In the genomic region with DNA sequence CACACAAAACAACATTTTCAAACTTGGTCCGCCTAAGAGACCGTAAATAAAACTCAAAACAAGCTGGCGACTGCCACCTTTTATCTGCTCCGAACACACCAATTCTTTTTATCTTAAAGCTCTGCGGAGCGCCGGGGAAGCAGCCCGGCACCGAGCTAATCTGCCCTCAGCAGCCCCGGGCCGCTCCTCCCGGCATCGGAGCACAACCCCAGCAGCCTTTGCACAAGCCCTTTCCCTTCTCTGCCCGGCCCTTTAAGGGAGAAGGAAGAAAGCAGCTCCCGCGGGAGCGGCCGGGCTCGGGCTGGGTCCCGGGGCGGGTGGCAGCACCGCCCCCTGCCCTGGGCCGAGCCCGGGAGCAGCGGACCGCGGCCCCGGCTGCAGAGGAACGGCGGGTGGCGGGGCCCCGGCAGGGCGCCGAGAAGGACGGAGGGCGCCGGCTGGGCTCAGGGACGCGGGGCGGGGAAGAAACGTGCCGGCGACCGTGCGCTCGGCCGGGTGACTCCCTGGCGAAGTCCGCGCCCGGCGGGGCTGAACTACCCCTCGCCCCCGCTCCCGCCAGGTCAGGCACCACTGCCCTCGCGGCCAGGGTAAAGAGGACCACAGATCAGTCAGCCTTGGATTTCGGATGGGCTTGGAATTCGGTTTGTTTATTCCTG, we compare ENCODE assay signal across 8 cellular contexts.
A peak's percentile ranks its signal among the peaks of the same experiment; 100 is the strongest.
DNase-seq lines count a peak whose midpoint lies in the region; TF ChIP-seq lines count a peak whose summit lies in the region.

No MANE protein-coding gene starts in this region.

- H3K4me1 ChIP-seq in thyroid gland: peaks cover 7 to 10% of the 10 kb centered on the region in 2 donors

- TF ChIP-seq CTCF in dorsolateral prefrontal cortex (IDR thresholded peaks at IDR 0.05 in 54 of 56, conservative IDR thresholded peaks at IDR 0.05 in 2 of 56; ENCODE audit: low read depth in 1 of 56, partially characterized antibody in 56 of 56) (peak in 1 of 56 donors; percentile 13), lower leg skin (IDR thresholded peaks at IDR 0.05) (no peak), thyroid gland (IDR thresholded peaks at IDR 0.05) (no peak)

- intact Hi-C loops in dorsolateral prefrontal cortex (cut with DNase I) (loop anchor here (2.0 to 10.0 kb wide), 6 partner anchors 198 to 1280 kb away; a partner anchor contains a TSS), lower leg skin (cut with DNase I; ENCODE audit: low total_unique reads) (loop anchor here (5.0 kb wide), 1 partner anchor 1273 kb away; no protein-coding TSS in a partner anchor), thyroid gland (cut with DNase I) (no loop called here)

- 0 to 2% methylated on average over 33 to 49 of the region's 59 CpGs for WGBS in lower leg skin, 2 donors
- 1% methylated on average over 16 to 59 of the region's 59 CpGs for WGBS in thyroid gland, 2 donors

- H3K36me3 ChIP-seq in thyroid gland: no peaks in the 10 kb centered on the region

- H3K9me3 ChIP-seq in thyroid gland: no peaks in the 10 kb centered on the region

- peaks cover 0 to 100% (median 81%) of the 10 kb centered on the region in 45 donors for H3K27me3 ChIP-seq in dorsolateral prefrontal cortex
- no peaks in the 10 kb centered on the region for H3K27me3 ChIP-seq in thyroid gland

- H3K27ac ChIP-seq in dorsolateral prefrontal cortex (peak overlapping the region in 57 of 59 donors; percentile 28 to 94 (median 81)), thyroid gland (peak overlapping the region; percentile 91 to 97 (median 91))

- H3K4me3 ChIP-seq in dorsolateral prefrontal cortex (peak overlapping the region; percentile 33 to 72 (median 57)), lower leg skin (ENCODE audit: low read depth, poor library complexity, severe bottlenecking) (peak overlapping the region; percentile 34), thyroid gland (replicated peaks in 1 of 3) (peak overlapping the region; percentile 5 to 84 (median 54))

- peak; percentile 19 to 30 for DNase-seq in stimulated activated CD4-positive, alpha-beta T cell treated with anti-CD3 and anti-CD28 coated beads, Interleukin-2, amount 100 ng/mL, for 24 hours
- no peak for DNase-seq in stimulated activated CD4-positive, alpha-beta T cell treated with anti-CD3 and anti-CD28 coated beads, Interleukin-2, amount 100 ng/mL, for 48 hours
- DNase-seq in dorsolateral prefrontal cortex (no peak), lower leg skin (ENCODE audit: low spot score in 2 of 2) (peak in 1 of 2 donors; percentile 87), thyroid gland (peak; percentile 62 to 70), amniotic stem cell (lab: John Stamatoyannopoulos, UW) (no peak)
- DNase-seq in stimulated activated CD4-positive, alpha-beta T cell treated with anti-CD3 and anti-CD28 coated beads, Interleukin-4, amount 100 ng/mL, for 24 hours: no peak

- TF ChIP-seq POLR2A in lower leg skin (IDR thresholded peaks at IDR 0.05): no peak
- TF ChIP-seq POLR2A in thyroid gland (IDR thresholded peaks at IDR 0.05): peak in 1 of 2 donors; percentile 49

TF ChIP-seq in PFSK-1, 5 proteins besides CTCF, POLR2A, EP300 and RAD21:
- TF ChIP-seq TAF1 (IDR thresholded peaks at IDR 0.05; ENCODE audit: borderline replicate concordance, insufficient read depth, low read length): no peak
- TF ChIP-seq SIN3A (IDR thresholded peaks at IDR 0.05; ENCODE audit: borderline replicate concordance, insufficient read depth, low read length): no peak
- TF ChIP-seq, protein P1, sequence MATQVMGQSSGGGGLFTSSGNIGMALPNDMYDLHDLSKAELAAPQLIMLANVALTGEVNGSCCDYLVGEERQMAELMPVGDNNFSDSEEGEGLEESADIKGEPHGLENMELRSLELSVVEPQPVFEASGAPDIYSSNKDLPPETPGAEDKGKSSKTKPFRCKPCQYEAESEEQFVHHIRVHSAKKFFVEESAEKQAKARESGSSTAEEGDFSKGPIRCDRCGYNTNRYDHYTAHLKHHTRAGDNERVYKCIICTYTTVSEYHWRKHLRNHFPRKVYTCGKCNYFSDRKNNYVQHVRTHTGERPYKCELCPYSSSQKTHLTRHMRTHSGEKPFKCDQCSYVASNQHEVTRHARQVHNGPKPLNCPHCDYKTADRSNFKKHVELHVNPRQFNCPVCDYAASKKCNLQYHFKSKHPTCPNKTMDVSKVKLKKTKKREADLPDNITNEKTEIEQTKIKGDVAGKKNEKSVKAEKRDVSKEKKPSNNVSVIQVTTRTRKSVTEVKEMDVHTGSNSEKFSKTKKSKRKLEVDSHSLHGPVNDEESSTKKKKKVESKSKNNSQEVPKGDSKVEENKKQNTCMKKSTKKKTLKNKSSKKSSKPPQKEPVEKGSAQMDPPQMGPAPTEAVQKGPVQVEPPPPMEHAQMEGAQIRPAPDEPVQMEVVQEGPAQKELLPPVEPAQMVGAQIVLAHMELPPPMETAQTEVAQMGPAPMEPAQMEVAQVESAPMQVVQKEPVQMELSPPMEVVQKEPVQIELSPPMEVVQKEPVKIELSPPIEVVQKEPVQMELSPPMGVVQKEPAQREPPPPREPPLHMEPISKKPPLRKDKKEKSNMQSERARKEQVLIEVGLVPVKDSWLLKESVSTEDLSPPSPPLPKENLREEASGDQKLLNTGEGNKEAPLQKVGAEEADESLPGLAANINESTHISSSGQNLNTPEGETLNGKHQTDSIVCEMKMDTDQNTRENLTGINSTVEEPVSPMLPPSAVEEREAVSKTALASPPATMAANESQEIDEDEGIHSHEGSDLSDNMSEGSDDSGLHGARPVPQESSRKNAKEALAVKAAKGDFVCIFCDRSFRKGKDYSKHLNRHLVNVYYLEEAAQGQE (IDR thresholded peaks at IDR 0.05; ENCODE audit: insufficient read depth in 1 of 2, low read depth in 2 of 2, low read length in 2 of 2): no peak
- TF ChIP-seq POLR2AphosphoS5 (IDR thresholded peaks at IDR 0.05; ENCODE audit: low read depth, low read length): no peak
- peak; percentile 48 for TF ChIP-seq FOXP2 (optimal IDR thresholded peaks at IDR 0.05; ENCODE audit: borderline replicate concordance, extremely low read depth, extremely low read length, insufficient read depth)

Comparison
In these comparisons a context has a peak if more than half of its experiments do, and no peak if none do; other contexts are left out.
1. DNase-seq: peak in stimulated activated CD4-positive, alpha-beta T cell treated with anti-CD3 and anti-CD28 coated beads, Interleukin-2, amount 100 ng/mL, for 24 hours (2 of 2) and thyroid gland (2 of 2); none in stimulated activated CD4-positive, alpha-beta T cell treated with anti-CD3 and anti-CD28 coated beads, Interleukin-2, amount 100 ng/mL, for 48 hours (0 of 2), dorsolateral prefrontal cortex (0 of 10), amniotic stem cell (single experiment) and stimulated activated CD4-positive, alpha-beta T cell treated with anti-CD3 and anti-CD28 coated beads, Interleukin-4, amount 100 ng/mL, for 24 hours (single experiment).
2. Peak in every context shown above with its lines, with median percentiles within 50 percentile points of each other: H3K4me3 ChIP-seq.